ENCODE assay signal across 8 cellular contexts in the genomic region with DNA sequence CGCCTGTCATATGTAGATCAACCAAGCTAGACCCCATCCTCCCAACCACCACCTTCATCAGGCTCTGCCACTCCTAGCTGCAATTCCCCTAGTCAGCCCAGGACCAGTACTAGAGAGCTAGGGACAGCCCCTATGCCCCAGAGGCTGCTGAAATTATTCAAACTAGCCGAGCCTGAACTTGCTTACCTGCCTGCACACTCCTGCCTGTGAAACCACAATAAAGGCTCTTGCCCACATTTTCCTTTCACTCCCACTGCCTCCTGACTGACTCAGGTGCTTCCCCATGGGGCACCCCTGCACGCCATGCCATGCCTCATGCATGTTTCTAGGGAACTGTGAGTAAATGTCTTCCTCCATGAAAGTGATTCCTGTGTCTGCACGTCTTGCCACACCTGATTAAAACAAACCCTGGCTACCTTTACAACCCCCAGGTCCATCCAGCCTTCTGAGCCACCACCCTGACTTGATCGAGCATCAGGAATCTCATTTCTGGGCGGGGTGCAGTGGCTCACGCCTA.
DNase-seq lines count a peak whose midpoint lies in the region; ATAC-seq lines count a peak whose summit lies in the region.

No MANE protein-coding gene starts in this region.

- no peak overlapping the region for H3K4me3 ChIP-seq in neuronal stem cell (ENCODE audit: low read length in 2 of 2)

- H2AK5ac ChIP-seq in neuronal stem cell (ENCODE audit: low read depth, low read length) = no peak overlapping the region

- H2AFZ ChIP-seq in neuronal stem cell (ENCODE audit: low read length) = no peak overlapping the region

- peak; percentile 53 to 80 for DNase-seq in activated CD8-positive, alpha-beta memory T cell treated with anti-CD3 and anti-CD28 coated beads for 4 hours (ENCODE audit: low read depth in 2 of 2)
- DNase-seq in posterior vena cava (ENCODE audit: low spot score) = peak; percentile 19
- no peak for DNase-seq in NCI-H2107 (lab: John Stamatoyannopoulos, UW)
- DNase-seq in NCI-H1930 (lab: John Stamatoyannopoulos, UW) = no peak
- no peak for DNase-seq in neuronal stem cell (ENCODE audit: low spot score)
- no peak for DNase-seq in mucosa of gallbladder (ENCODE audit: low spot score)

- H3K18ac ChIP-seq in neuronal stem cell (ENCODE audit: low read length) = no peak overlapping the region

- H3K4ac ChIP-seq in neuronal stem cell (ENCODE audit: low read length) = no peak overlapping the region

- no peaks in the 10 kb centered on the region for H3K27me3 ChIP-seq in neuronal stem cell (ENCODE audit: control insufficient read depth in 3 of 3, insufficient read depth in 3 of 3, low read depth in 1 of 3, low read length in 3 of 3)

- ATAC-seq in GM19043 (IDR thresholded peaks at IDR 0.05; ENCODE audit: low read depth, unreplicated experiment) (peak; percentile 84), HG03103 (IDR thresholded peaks at IDR 0.05; ENCODE audit: low read depth, unreplicated experiment) (peak; percentile 67)

- no peaks in the 10 kb centered on the region for H3K79me1 ChIP-seq in neuronal stem cell (ENCODE audit: low read depth, low read length)

- no CpG with 5 or more reads among the region's 7 CpGs for WGBS in neuronal stem cell (ENCODE audit: extremely low coverage in 2 of 2, insufficient read length in 2 of 2, insufficient replicate concordance in 1 of 2), 2 donors

- H2BK5ac ChIP-seq in neuronal stem cell (ENCODE audit: low read length) = no peak overlapping the region

- H4K8ac ChIP-seq in neuronal stem cell (ENCODE audit: low read depth, low read length) = no peak overlapping the region

- H3K23ac ChIP-seq in neuronal stem cell (ENCODE audit: low read depth, low read length, poor library complexity) = no peak overlapping the region

- no peak overlapping the region for H3K14ac ChIP-seq in neuronal stem cell (ENCODE audit: low read length)

- peaks cover 0 to 3% of the 10 kb centered on the region in 2 donors for H3K4me1 ChIP-seq in neuronal stem cell (ENCODE audit: control insufficient read depth in 2 of 2, insufficient read depth in 1 of 2, low read depth in 1 of 2, low read length in 2 of 2)

- no peaks in the 10 kb centered on the region for H3K36me3 ChIP-seq in neuronal stem cell (replicated peaks in 1 of 2; ENCODE audit: control insufficient read depth in 2 of 2, insufficient read depth in 2 of 2, low read length in 2 of 2)

- no peaks in the 10 kb centered on the region for H3K9me3 ChIP-seq in neuronal stem cell (replicated peaks in 1 of 2; ENCODE audit: control insufficient read depth in 2 of 2, insufficient read depth in 1 of 2, low read depth in 1 of 2, low read length in 2 of 2)

- no peak overlapping the region for H2BK120ac ChIP-seq in neuronal stem cell (ENCODE audit: low read depth, low read length)

- no peak overlapping the region for H2BK12ac ChIP-seq in neuronal stem cell (ENCODE audit: low read length)

- intact Hi-C loops in posterior vena cava (cut with DNase I) = loop anchor here in 1 of 2 donors (10.0 kb wide), 1 partner anchor 46 kb away; no protein-coding TSS in a partner anchor

- no peak overlapping the region for H3K4me2 ChIP-seq in neuronal stem cell (ENCODE audit: insufficient read depth, low read length, poor library complexity, severe bottlenecking)

- H4K91ac ChIP-seq in neuronal stem cell (ENCODE audit: low read depth, low read length, poor library complexity) = no peak overlapping the region

- H3K9ac ChIP-seq in neuronal stem cell (ENCODE audit: low read depth, low read length, poor library complexity) = no peak overlapping the region

- no peak overlapping the region for H2BK15ac ChIP-seq in neuronal stem cell (ENCODE audit: low read length)

- no peak overlapping the region for H3K27ac ChIP-seq in neuronal stem cell (replicated peaks; ENCODE audit: low read length)

Comparison
In these comparisons a context has a peak if more than half of its experiments do, and no peak if none do; other contexts are left out.
1. DNase-seq: peak in activated CD8-positive, alpha-beta memory T cell treated with anti-CD3 and anti-CD28 coated beads for 4 hours (2 of 2) and posterior vena cava (single experiment); none in NCI-H2107 (single experiment), NCI-H1930 (0 of 2), neuronal stem cell (single experiment) and mucosa of gallbladder (single experiment).